ENCODE assay signal across 8 cellular contexts in the genomic region with DNA sequence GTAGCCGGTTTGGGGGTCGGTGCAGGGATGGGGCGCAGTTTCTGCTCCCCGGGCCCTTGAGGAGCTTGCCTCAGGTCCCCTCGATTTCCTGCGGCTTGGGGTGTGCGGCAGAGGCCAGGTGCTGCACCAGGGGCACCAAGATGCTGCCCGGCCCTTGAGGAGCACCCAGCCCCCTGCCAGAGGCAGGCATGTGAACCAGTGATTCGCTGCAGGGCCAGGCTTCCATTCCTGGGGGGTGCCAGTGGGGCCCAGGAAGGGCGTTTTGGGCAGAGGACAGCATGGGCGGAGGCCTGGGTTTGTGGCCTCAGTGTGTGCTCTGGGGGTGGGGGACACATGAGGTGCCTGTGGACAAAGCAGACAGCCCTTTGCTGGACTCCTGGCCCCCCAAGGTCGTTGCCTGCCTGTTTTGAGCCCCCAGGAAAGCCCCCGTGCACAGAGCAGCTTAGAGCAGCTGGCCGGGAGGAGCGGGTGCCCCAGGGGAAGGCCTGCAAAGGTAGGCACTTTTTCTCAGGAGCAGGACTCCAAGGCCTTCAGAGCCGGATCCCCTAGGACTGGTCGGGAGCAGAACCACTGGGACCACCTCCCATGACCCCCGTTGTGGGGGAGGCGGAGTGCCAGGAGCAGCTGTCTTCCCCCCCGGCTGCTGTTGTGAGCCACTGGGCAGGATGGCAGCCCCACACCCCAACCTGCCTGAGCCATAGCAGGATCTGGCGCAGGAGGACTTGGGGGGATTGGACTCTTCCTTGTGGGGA. TPM values are rescaled to one million over a fixed set of nuclear protein-coding genes. Genes with fewer than 3 reads are reported as not detected.
A peak's percentile ranks its signal among the peaks of the same experiment; 100 is the strongest.
DNase-seq lines count a peak whose midpoint lies in the region; ATAC-seq, FAIRE-seq and TF ChIP-seq lines count a peak whose summit lies in the region.

No MANE protein-coding gene starts in this region.

- H2AFZ ChIP-seq in GM12878 (ENCODE audit: control insufficient read depth, low read depth, low read length) = no peak overlapping the region

- peaks cover 35% of the 10 kb centered on the region for H3K27me3 Mint-ChIP-seq in activated naive CD4-positive, alpha-beta T cell treated with anti-CD3 and anti-CD28 coated beads, Interleukin-2, amount 10 ng/mL, durations not matched to agents 7 days and 5 days

- no peaks in the 10 kb centered on the region for H3K36me3 Mint-ChIP-seq in activated naive CD4-positive, alpha-beta T cell treated with anti-CD3 and anti-CD28 coated beads, Interleukin-2, amount 10 ng/mL, durations not matched to agents 7 days and 5 days

- H3K4me1 ChIP-seq in GM12878 (ENCODE audit: control insufficient read depth, insufficient read depth, low read length) = peaks cover 9% of the 10 kb centered on the region
- peaks cover 26% of the 10 kb centered on the region for H3K4me1 ChIP-seq in lower lobe of right lung
- H3K4me1 ChIP-seq in transverse colon = peaks cover 10 to 17% (median 12%) of the 10 kb centered on the region in 4 donors

- peak overlapping the region; percentile 54; the same call in 1 of the 2 replicates for H3K9ac ChIP-seq in GM12878 (ENCODE audit: control insufficient read depth, insufficient read depth, low read length)

- no peaks in the 10 kb centered on the region; the same call in 2 of the 3 replicates for H3K9me3 ChIP-seq in GM12878 (replicated peaks; ENCODE audit: control insufficient read depth, insufficient read depth, low read length)
- no peaks in the 10 kb centered on the region for H3K9me3 ChIP-seq in lower lobe of right lung
- no peaks in the 10 kb centered on the region for H3K9me3 ChIP-seq in transverse colon

- no peaks in the 10 kb centered on the region for H4K20me1 ChIP-seq in GM12878 (ENCODE audit: control insufficient read depth, insufficient read depth)

- WGBS in GM12878 (ENCODE audit: insufficient coverage, insufficient replicate concordance, low lambda C conversion rate, missing lambda C conversion rate) = 39% methylated on average over 18 of the region's 21 CpGs
- WGBS in transverse colon (ENCODE audit: low coverage in 1 of 2), 2 donors = 72% methylated on average over 15 of the region's 21 CpGs; no CpG with 5 or more reads in 1 of the 2 donors

- ATAC-seq in GM12878 (no peak), lower lobe of right lung (no peak)

- no peaks in the 10 kb centered on the region; the same call in none of the 2 replicates for H3K79me2 ChIP-seq in GM12878 (ENCODE audit: control insufficient read depth, insufficient read depth, low read length)

- SMC1A ChIA-PET in GM12878 (lab: Charles Lee; ENCODE audit: uncharacterized antibody, unreplicated experiment) = interaction anchor here (1.2 kb wide), 1 partner anchor 235 kb away, joined by 3 read pairs; no protein-coding TSS in a partner anchor

- H3K27ac Mint-ChIP-seq in activated naive CD4-positive, alpha-beta T cell treated with anti-CD3 and anti-CD28 coated beads, Interleukin-2, amount 10 ng/mL, durations not matched to agents 7 days and 5 days = no peak overlapping the region

- intact Hi-C loops in GM12878 (cut with micrococcal nuclease; ENCODE audit: unreplicated experiment) = loop anchor here (10.0 kb wide), 2 partner anchors 470 to 560 kb away; no protein-coding TSS in a partner anchor
- intact Hi-C loops in lower lobe of right lung (cut with DNase I) = loop anchor here (5.0 kb wide), 1 partner anchor 232 kb away; no protein-coding TSS in a partner anchor
- intact Hi-C loops in transverse colon (cut with DNase I; ENCODE audit: low total_unique reads) = loop anchor here (10.0 kb wide), 1 partner anchor 230 kb away; no protein-coding TSS in a partner anchor

- no peak for FAIRE-seq in GM12878 (lab: Jason Lieb, UNC)

- CTCF ChIA-PET in activated naive CD4-positive, alpha-beta T cell treated with anti-CD3 and anti-CD28 coated beads, Interleukin-2, amount 10 ng/mL, durations not matched to agents 7 days and 5 days (lab: Charles Lee) = interaction anchor here (0.7 to 2.7 kb wide), 2 partner anchors 13 to 53 kb away, joined by 3 to 9 read pairs; no protein-coding TSS in a partner anchor
- CTCF ChIA-PET in GM12878 (lab: Yijun Ruan, JAX) = interaction anchor here (0.8 to 3.0 kb wide), 2 partner anchors 232 to 233 kb away, joined by 3 to 10 read pairs; no protein-coding TSS in a partner anchor

- H3K4me1 Mint-ChIP-seq in activated naive CD4-positive, alpha-beta T cell treated with anti-CD3 and anti-CD28 coated beads, Interleukin-2, amount 10 ng/mL, durations not matched to agents 7 days and 5 days = peaks cover 12% of the 10 kb centered on the region

- H3K36me3 ChIP-seq in GM12878 (ENCODE audit: control insufficient read depth in 2 of 2, insufficient read depth in 2 of 2, low read length in 1 of 2) (peaks cover 0 to 1% of the 10 kb centered on the region in 2 experiments; a peak in 2 of 4 replicates), lower lobe of right lung (peaks cover 10% of the 10 kb centered on the region), transverse colon (no peaks in the 10 kb centered on the region)

- H3K27ac ChIP-seq in GM12878 (ENCODE audit: control insufficient read depth, insufficient read depth) (no peak overlapping the region), lower lobe of right lung (peak overlapping the region; percentile 24), transverse colon (no peak overlapping the region)

- H3K27me3 ChIP-seq in GM12878 (replicated peaks in 1 of 2; ENCODE audit: control insufficient read depth in 2 of 2, insufficient read depth in 2 of 2, low read length in 1 of 2) = no peaks in the 10 kb centered on the region
- H3K27me3 ChIP-seq in lower lobe of right lung (ENCODE audit: low read depth) = no peaks in the 10 kb centered on the region
- peaks cover 6% of the 10 kb centered on the region for H3K27me3 ChIP-seq in transverse colon

- peak overlapping the region; percentile 98 for H3K4me2 ChIP-seq in GM12878 (ENCODE audit: control insufficient read depth, insufficient read depth)

- no peaks in the 10 kb centered on the region for H3K9me3 Mint-ChIP-seq in activated naive CD4-positive, alpha-beta T cell treated with anti-CD3 and anti-CD28 coated beads, Interleukin-2, amount 10 ng/mL, durations not matched to agents 7 days and 5 days

- TF ChIP-seq EP300 in GM12878 (IDR thresholded peaks at IDR 0.05; ENCODE audit: borderline replicate concordance in 1 of 2, control insufficient read depth in 1 of 2, low read depth in 2 of 2, low read length in 2 of 2) = no peak
- no peak for TF ChIP-seq EP300 in transverse colon (IDR thresholded peaks at IDR 0.05; ENCODE audit: low read depth)

- no peak for TF ChIP-seq RAD21 in GM12878 (IDR thresholded peaks at IDR 0.05; ENCODE audit: insufficient read depth, low read depth, low read length)

- in situ Hi-C loops in GM12878 (cut with MboI) = no loop called here
- in situ Hi-C loops in transverse colon (cut with MboI; ENCODE audit: low pct_ligation_motif_present in 1 of 4, low pct_unique_long_range_greater_than_20kb in 1 of 4, low sequenced_read_pairs in 3 of 4) = loop anchor here in 1 of 4 donors (10.0 kb wide), 1 partner anchor 230 kb away; no protein-coding TSS in a partner anchor

- H3K4me3 ChIP-seq in GM12878 (peak overlapping the region; percentile 71; the same call in 1 of the 2 replicates), lower lobe of right lung (peak overlapping the region; percentile 66), transverse colon (peak overlapping the region; percentile 62 to 94 (median 74))

- RAD21 ChIA-PET in GM12878 (lab: Charles Lee; ENCODE audit: unreplicated experiment) = interaction anchor here (1.4 to 3.7 kb wide), 2 partner anchors 231 kb away, joined by 3 to 36 read pairs; no protein-coding TSS in a partner anchor

- POLR2A ChIA-PET in GM12878 (lab: Charles Lee) = no interaction called here

- no peak for DNase-seq in activated naive CD4-positive, alpha-beta T cell treated with anti-CD3 and anti-CD28 coated beads, Interleukin-2, amount 10 ng/mL, durations not matched to agents 7 days and 5 days
- DNase-seq in activated naive CD4-positive, alpha-beta T cell (lab: John Stamatoyannopoulos, UW) = no peak
- DNase-seq in GM12878 (ENCODE audit: low read depth, low spot score) (no peak), lower lobe of right lung (no peak), transverse colon (no peak), islet precursor cell (no peak), ecto neural progenitor cell (ENCODE audit: low spot score) (no peak), NCI-H345 treated with DMSO at 0.1 percent for 48 hours (lab: John Stamatoyannopoulos, UW; ENCODE audit: unreplicated experiment) (no peak)

- TF ChIP-seq POLR2A in GM12878 (IDR thresholded peaks at IDR 0.05; ENCODE audit: low read depth, low read length) (no peak), transverse colon (IDR thresholded peaks at IDR 0.05) (no peak)

- TF ChIP-seq CTCF in GM12878 (IDR thresholded peaks at IDR 0.05 in 2 of 3, conservative IDR thresholded peaks at IDR 0.05 in 1 of 3; ENCODE audit: control insufficient read depth in 2 of 3, extremely low read depth in 1 of 3, insufficient read depth in 1 of 3, low read depth in 3 of 3, low read length in 3 of 3) (no peak), lower lobe of right lung (IDR thresholded peaks at IDR 0.05) (no peak), transverse colon (IDR thresholded peaks at IDR 0.05) (no peak)

- no TSS peak for BruUV-seq in GM12878 (replicated peaks; lab: Mats Ljungman, UMichigan)

- H3K4me3 Mint-ChIP-seq in activated naive CD4-positive, alpha-beta T cell treated with anti-CD3 and anti-CD28 coated beads, Interleukin-2, amount 10 ng/mL, durations not matched to agents 7 days and 5 days = peak overlapping the region; percentile 43

TF ChIP-seq in GM12878, 131 proteins besides CTCF, POLR2A, EP300 and RAD21 (continues in another document):
- no peak for TF ChIP-seq ZNF274 (IDR thresholded peaks at IDR 0.05; ENCODE audit: insufficient read depth, insufficient read length)

RNA-seq across cellular contexts. Expression of a gene that starts 1.7 kb away (rescaled TPM):
- 76.3 and 87.4 TPM in 2 replicates for total RNA-seq in GM12878 (2013; cell fraction: nucleolus; rRNA removed)
- total RNA-seq in GM12878 (2014; rRNA removed) (3.4 and 5.1 TPM in 2 replicates), GM12878 (2014; rRNA removed; fragmentation: Illumina TruSeq; extraction: Trizol) (2.6 TPM in 2 replicates), GM12878 (2021) (9.9 and 10.3 TPM in 2 replicates), lower lobe of right lung (48.1 TPM), transverse colon (10 to 100 TPM; 20.8 to 56.7 (median 27.7) TPM)
- 1.8 TPM for polyA plus RNA-seq in GM12878 (2011; ENCODE audit: low read depth)
- polyA plus RNA-seq in GM12878 (2011; rRNA removed) (5.8 and 16.4 TPM in 2 replicates), GM12878 (2014; fragmentation: Illumina TruSeq; extraction: Trizol) (1.8 and 2.5 TPM in 2 replicates), GM12878 (2014; fragmentation: Nextera tagmentation; extraction: Ambion mirVana) (under 1 TPM; 0.03 to 0.15 TPM), GM12878 (2014; rRNA removed) (5.4 and 6.8 TPM in 2 replicates), GM12878 (2016; fragmentation: Nextera tagmentation; extraction: Ambion mirVana) (under 1 TPM; 0.79 to 0.95 TPM)
- polyA plus RNA-seq in GM12878 (2011; cell fraction: cytosol; rRNA removed) = 13.6 and 19.3 TPM in 2 replicates
- 104 and 110 TPM in 2 replicates for polyA plus RNA-seq in GM12878 (2011; cell fraction: nucleus; rRNA removed)
- 6.5 and 6.7 TPM in 2 replicates for polyA plus RNA-seq in GM12878 (2012)
- 31.7 and 34.5 TPM in 2 replicates for polyA minus RNA-seq in GM12878 (2011; rRNA and poly(A)+ RNA removed)
- 8.8 and 10.0 TPM in 2 replicates for polyA minus RNA-seq in GM12878 (2011; cell fraction: cytosol; rRNA and poly(A)+ RNA removed)
- 31.4 and 46.3 TPM in 2 replicates for polyA minus RNA-seq in GM12878 (2011; cell fraction: nucleus; rRNA and poly(A)+ RNA removed)
